In the genomic region with DNA sequence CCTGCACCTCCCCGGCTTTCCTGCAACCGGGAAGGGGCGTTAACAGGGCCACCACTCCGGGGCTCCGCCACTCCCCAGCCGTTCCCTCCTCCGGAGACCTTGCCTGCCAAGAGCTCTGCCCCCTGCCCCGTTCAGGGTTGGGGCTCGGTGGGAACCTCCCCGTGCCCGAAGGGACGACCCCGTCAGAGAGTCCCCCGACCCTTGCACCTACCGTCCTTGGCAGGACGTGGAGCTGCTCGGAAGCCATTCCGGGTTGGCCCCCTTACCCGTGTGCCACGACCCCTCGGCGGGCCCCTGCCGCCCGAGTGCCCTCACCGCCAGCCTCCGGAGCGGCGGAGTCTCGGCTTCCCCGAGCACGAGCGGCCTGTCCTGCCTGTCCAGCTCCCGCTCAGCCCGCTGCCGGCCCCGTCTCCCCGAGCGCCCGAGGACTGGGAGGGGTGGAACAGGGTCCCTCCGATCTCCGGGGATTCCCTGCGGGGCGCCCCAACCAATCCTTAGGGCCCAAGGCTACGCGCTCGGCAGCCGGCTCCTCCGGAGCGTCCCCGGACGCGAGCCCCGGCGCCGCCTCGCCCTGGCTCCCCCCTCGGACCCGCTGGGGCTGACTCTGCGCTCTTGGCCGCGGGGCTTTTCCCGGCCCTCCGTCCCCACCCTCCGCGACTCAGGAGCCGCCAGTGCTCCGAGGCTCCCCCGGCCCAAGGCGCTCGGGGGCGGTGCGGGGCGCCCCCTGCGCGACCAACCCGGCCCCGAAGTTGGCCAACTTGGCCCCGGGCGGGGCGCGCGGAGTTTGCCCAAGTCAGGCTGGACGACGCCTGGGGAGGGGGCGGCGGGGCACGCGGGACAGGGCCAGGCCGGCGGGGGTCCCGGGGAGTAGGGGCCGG, we compare ENCODE assay signal across 9 cellular contexts. TPM values are rescaled to one million over a fixed set of nuclear protein-coding genes. Genes with fewer than 3 reads are reported as not detected.
A peak's percentile ranks its signal among the peaks of the same experiment; 100 is the strongest.
DNase-seq lines count a peak whose midpoint lies in the region; ATAC-seq and TF ChIP-seq lines count a peak whose summit lies in the region.
"Had no signal": no experiment of that assay in that cellular context is flagged by ENCODE, and none has a peak within 500 bp of the region (broad histone marks: within the 10 kb centered on the region; RNA-seq: fewer than 3 reads in every experiment).

No MANE protein-coding gene starts in this region.

- TF ChIP-seq POLR2A in upper lobe of left lung (IDR thresholded peaks at IDR 0.05): no peak

- peak overlapping the region; percentile 29 for H3K23ac ChIP-seq in mesendoderm (ENCODE audit: low read length)

- H4K8ac ChIP-seq in mesendoderm (ENCODE audit: low read depth, low read length): no peak overlapping the region

- H2BK5ac ChIP-seq in mesendoderm (ENCODE audit: low read length): no peak overlapping the region

- H3K27ac ChIP-seq in SK-N-SH (ENCODE audit: low read depth in 2 of 2, low read length in 1 of 2): peak overlapping the region in 1 of 2 experiments; percentile 90; a peak in 2 of 4 replicates
- no peak overlapping the region for H3K27ac ChIP-seq in mesendoderm (ENCODE audit: low read depth, low read length)
- H3K27ac ChIP-seq in upper lobe of left lung: peak overlapping the region; percentile 70 to 82 (median 78)

- POLR2A ChIA-PET in SK-N-SH (lab: Yijun Ruan, JAX): interaction anchor here (0.7 to 1.0 kb wide), 2 partner anchors 17 to 20 kb away, joined by 3 read pairs; no protein-coding TSS in a partner anchor

- TF ChIP-seq EP300 in SK-N-SH (IDR thresholded peaks at IDR 0.05; ENCODE audit: borderline replicate concordance in 1 of 2, low read depth in 1 of 2, low read length in 1 of 2) (no peak), upper lobe of left lung (IDR thresholded peaks at IDR 0.05) (no peak)

- H2AK5ac ChIP-seq in mesendoderm (ENCODE audit: low read length): no peak overlapping the region

- H3F3A ChIP-seq in SK-N-SH (replicated peaks; ENCODE audit: insufficient read depth): no peaks in the 10 kb centered on the region

- H3K4me3 ChIP-seq in SK-N-SH (ENCODE audit: low read depth in 2 of 2, low read length in 1 of 2) (peak overlapping the region in 1 of 2 experiments; percentile 58; a peak in 2 of 4 replicates), endocrine pancreas (ENCODE audit: control insufficient read depth, insufficient read depth, low read length) (no peak overlapping the region), mesendoderm (ENCODE audit: low read length) (peak overlapping the region; percentile 43), upper lobe of left lung (peak overlapping the region; percentile 31 to 61 (median 54))

- TF ChIP-seq RAD21 in SK-N-SH (IDR thresholded peaks at IDR 0.05; ENCODE audit: low read length): no peak

- H3K9me2 ChIP-seq in SK-N-SH: no peaks in the 10 kb centered on the region

- H3K79me2 ChIP-seq in SK-N-SH (ENCODE audit: insufficient read depth) (no peaks in the 10 kb centered on the region), mesendoderm (ENCODE audit: control insufficient read depth, insufficient read depth, low read length) (no peaks in the 10 kb centered on the region)

- H3K27me3 ChIP-seq in SK-N-SH (ENCODE audit: insufficient read depth) (no peaks in the 10 kb centered on the region), endocrine pancreas (ENCODE audit: control insufficient read depth, insufficient read depth, low read length) (no peaks in the 10 kb centered on the region), mesendoderm (ENCODE audit: insufficient read depth, low read length, poor library complexity) (peaks cover 4% of the 10 kb centered on the region), upper lobe of left lung (peaks cover 0 to 22% (median 5%) of the 10 kb centered on the region in 4 donors)

- H3K4me1 ChIP-seq in SK-N-SH (ENCODE audit: control insufficient read depth in 1 of 2, insufficient read depth in 2 of 2, low read depth in 1 of 2, low read length in 1 of 2) (peaks cover 0 to 44% of the 10 kb centered on the region in 2 experiments; a peak in 1 of 4 replicates), endocrine pancreas (ENCODE audit: control insufficient read depth, insufficient read depth, low read length) (no peaks in the 10 kb centered on the region), mesendoderm (ENCODE audit: control insufficient read depth, low read depth, low read length) (no peaks in the 10 kb centered on the region), upper lobe of left lung (peaks cover 12 to 30% (median 16%) of the 10 kb centered on the region in 4 donors)

- no peak overlapping the region for H3K4ac ChIP-seq in mesendoderm (ENCODE audit: low read depth, low read length)

- no peak overlapping the region for H2AFZ ChIP-seq in SK-N-SH (ENCODE audit: low read depth)

- CTCF ChIA-PET in SK-N-SH (lab: Yijun Ruan, JAX): interaction anchor here (0.5 to 3.1 kb wide), 26 partner anchors 8 to 189 kb away, joined by 3 to 27 read pairs (median 4); no protein-coding TSS in a partner anchor

- peak overlapping the region; percentile 55 for H3K18ac ChIP-seq in mesendoderm (ENCODE audit: low read length)

- no peak overlapping the region for H2BK15ac ChIP-seq in mesendoderm (replicated peaks; ENCODE audit: low read depth)

- H3K9me3 ChIP-seq in SK-N-SH (no peaks in the 10 kb centered on the region), endocrine pancreas (ENCODE audit: control insufficient read depth, low read length) (no peaks in the 10 kb centered on the region), upper lobe of left lung (no peaks in the 10 kb centered on the region)

- WGBS in SK-N-SH (ENCODE audit: low lambda C conversion rate): 0% methylated on average over 1 of the region's 92 CpGs
- WGBS in mesendoderm (ENCODE audit: extremely low coverage, insufficient coverage, low lambda C conversion rate): no CpG with 5 or more reads among the region's 92 CpGs
- WGBS in upper lobe of left lung, 2 donors: 1% methylated on average over 37 of the region's 92 CpGs; no CpG with 5 or more reads in 1 of the 2 donors

- no peak overlapping the region for H4K5ac ChIP-seq in mesendoderm (ENCODE audit: low read length)

- H4K20me1 ChIP-seq in SK-N-SH (ENCODE audit: insufficient read depth): no peaks in the 10 kb centered on the region

- H3K4me2 ChIP-seq in SK-N-SH (0 out of 2 replicates have a peak overlapping the region, but pooled peaks have one; percentile 7), mesendoderm (ENCODE audit: low read length) (peak overlapping the region; percentile 86)

- ATAC-seq in SK-N-SH treated with all-trans-retinoic acid at 6 μM for 48 hours: no peak; the same call in 2 of the 3 replicates
- peak in 1 of 2 donors; percentile 43 for ATAC-seq in upper lobe of left lung (ENCODE audit: low FRiP score in 2 of 2)
- no peak for ATAC-seq in GM21515 (IDR thresholded peaks at IDR 0.05; ENCODE audit: unreplicated experiment)
- no peak for ATAC-seq in HG02938 (IDR thresholded peaks at IDR 0.05; ENCODE audit: unreplicated experiment)

- DNase-seq in SK-N-SH: peak; percentile 76
- peak; percentile 34 for DNase-seq in mesendoderm
- DNase-seq in upper lobe of left lung: peak in 1 of 2 donors; percentile 88
- no peak for DNase-seq in NCI-H510A treated with DMSO at 0.1 percent for 48 hours (lab: John Stamatoyannopoulos, UW)
- DNase-seq: NCI-H187 had no signal

- H3K36me3 ChIP-seq in SK-N-SH (replicated peaks in 1 of 2; ENCODE audit: control insufficient read depth in 1 of 2, insufficient read depth in 2 of 2, low read length in 1 of 2): no peaks in the 10 kb centered on the region
- H3K36me3 ChIP-seq in endocrine pancreas (ENCODE audit: control insufficient read depth, insufficient read depth, low read length): no peaks in the 10 kb centered on the region
- no peaks in the 10 kb centered on the region for H3K36me3 ChIP-seq in mesendoderm (ENCODE audit: control insufficient read depth, insufficient read depth, low read length)
- H3K36me3 ChIP-seq in upper lobe of left lung: no peaks in the 10 kb centered on the region

- peak overlapping the region; percentile 65 for H3K56ac ChIP-seq in mesendoderm (ENCODE audit: low read length)

- TF ChIP-seq CTCF in SK-N-SH (IDR thresholded peaks at IDR 0.05) (no peak), upper lobe of left lung (IDR thresholded peaks at IDR 0.05) (no peak)

- no peak overlapping the region for H2BK120ac ChIP-seq in mesendoderm (ENCODE audit: low read depth, low read length)

- H3K79me1 ChIP-seq in mesendoderm (ENCODE audit: low read length): no peaks in the 10 kb centered on the region

- no peak overlapping the region for H3K9ac ChIP-seq in SK-N-SH
- H3K9ac ChIP-seq in endocrine pancreas (ENCODE audit: control insufficient read depth, insufficient read depth, low read length): peak overlapping the region; percentile 84
- peak overlapping the region; percentile 62 for H3K9ac ChIP-seq in mesendoderm (ENCODE audit: low read length)

TF ChIP-seq in SK-N-SH, 30 proteins besides CTCF, POLR2A, EP300 and RAD21 (continues in another document):
- TF ChIP-seq RXRA (IDR thresholded peaks at IDR 0.05; ENCODE audit: borderline replicate concordance, low read depth) (no peak), POLR2AphosphoS5 (IDR thresholded peaks at IDR 0.05; ENCODE audit: low read depth, low read length) (no peak), TAF1 (IDR thresholded peaks at IDR 0.05; ENCODE audit: borderline replicate concordance, low read depth, low read length) (no peak), TCF12 (IDR thresholded peaks at IDR 0.05) (no peak), SMC3 (IDR thresholded peaks at IDR 0.05; ENCODE audit: low read depth, low read length) (no peak), FOSL2 (IDR thresholded peaks at IDR 0.05; ENCODE audit: borderline replicate concordance, low read depth) (no peak), CHD2 (IDR thresholded peaks at IDR 0.05; ENCODE audit: low read length, partially characterized antibody) (no peak), ELF1 (IDR thresholded peaks at IDR 0.05) (no peak), GATA2 (CRISPR knock-in tag; IDR thresholded peaks at IDR 0.05) (no peak)

TF ChIP-seq in SK-N-SH treated with all-trans-retinoic acid at 6 μM for 48 hours, 23 proteins besides CTCF, POLR2A, EP300 and RAD21 (continues in another document):
- no peak for TF ChIP-seq TOX (CRISPR knock-in tag; IDR thresholded peaks at IDR 0.05; ENCODE audit: borderline replicate concordance)
- TF ChIP-seq CSRNP3 (CRISPR knock-in tag; IDR thresholded peaks at IDR 0.05): no peak

RNA-seq across cellular contexts. Expression of gene ADAMTS2, which starts 0.7 kb away (rescaled TPM):
- polyA plus RNA-seq in SK-N-SH (2012; rRNA removed): 0.12 and 0.57 TPM in 2 replicates
- polyA plus RNA-seq in SK-N-SH (2012; cell fraction: cytosol; rRNA removed): 0.21 and 0.67 TPM in 2 replicates
- 0.44 and 1.1 TPM in 2 replicates for polyA plus RNA-seq in SK-N-SH (2012; cell fraction: nucleus; rRNA removed)
- polyA plus RNA-seq in mesendoderm (2013, experiment 1 of 2): 0.59 TPM
- polyA plus RNA-seq in mesendoderm (2013, experiment 2 of 2): 0.83 TPM
- total RNA-seq in upper lobe of left lung: 100 to 1,000 TPM in 1 of 6 donors, 10 to 100 TPM in 5; 10.0 to 114 (median 25.7) TPM
